In the genomic region with DNA sequence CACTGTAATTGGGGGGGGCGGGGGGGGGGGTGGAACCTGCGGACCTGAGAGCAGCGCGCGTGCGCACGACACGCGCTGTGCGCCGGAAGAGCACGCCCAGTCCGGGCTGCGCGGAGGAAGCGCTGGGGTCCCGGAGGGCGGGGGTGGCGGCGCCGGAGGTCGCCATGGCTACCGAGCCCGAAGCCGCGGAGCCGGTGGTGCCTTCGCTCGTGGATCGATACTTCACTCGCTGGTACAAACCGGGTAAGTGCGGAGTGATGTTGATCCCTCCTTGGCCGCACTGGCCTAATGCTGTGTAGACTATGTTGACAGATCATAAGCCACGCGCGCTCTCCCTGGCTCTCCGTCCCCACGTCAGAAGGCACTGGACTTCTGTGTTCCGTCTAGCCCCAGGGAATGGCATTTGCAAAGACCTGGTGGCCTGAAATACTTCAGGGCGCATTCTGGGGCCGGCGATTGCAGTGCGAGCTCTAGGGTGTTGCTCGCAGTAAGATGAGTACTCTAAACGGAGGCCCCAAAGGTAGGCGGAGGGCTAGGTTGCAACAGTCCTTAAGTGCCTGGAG, we compare ENCODE assay signal across 1 cellular context.
TF ChIP-seq lines count a peak whose summit lies in the region.

A gene with protein sequence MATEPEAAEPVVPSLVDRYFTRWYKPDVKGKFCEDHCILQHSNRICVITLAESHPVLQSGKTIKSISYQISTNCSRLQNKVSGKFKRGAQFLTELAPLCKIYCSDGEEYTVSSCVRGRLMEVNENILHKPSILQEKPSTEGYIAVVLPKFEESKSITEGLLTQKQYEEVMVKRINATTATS (plus strand): TSS at position 78 of the 563 bp plus-strand sequence. CDS start 87 bp downstream, at position 165.

TF ChIP-seq in K562, 482 proteins besides CTCF, POLR2A, EP300 and RAD21 (continued from another document):
- TF ChIP-seq, protein P1, sequence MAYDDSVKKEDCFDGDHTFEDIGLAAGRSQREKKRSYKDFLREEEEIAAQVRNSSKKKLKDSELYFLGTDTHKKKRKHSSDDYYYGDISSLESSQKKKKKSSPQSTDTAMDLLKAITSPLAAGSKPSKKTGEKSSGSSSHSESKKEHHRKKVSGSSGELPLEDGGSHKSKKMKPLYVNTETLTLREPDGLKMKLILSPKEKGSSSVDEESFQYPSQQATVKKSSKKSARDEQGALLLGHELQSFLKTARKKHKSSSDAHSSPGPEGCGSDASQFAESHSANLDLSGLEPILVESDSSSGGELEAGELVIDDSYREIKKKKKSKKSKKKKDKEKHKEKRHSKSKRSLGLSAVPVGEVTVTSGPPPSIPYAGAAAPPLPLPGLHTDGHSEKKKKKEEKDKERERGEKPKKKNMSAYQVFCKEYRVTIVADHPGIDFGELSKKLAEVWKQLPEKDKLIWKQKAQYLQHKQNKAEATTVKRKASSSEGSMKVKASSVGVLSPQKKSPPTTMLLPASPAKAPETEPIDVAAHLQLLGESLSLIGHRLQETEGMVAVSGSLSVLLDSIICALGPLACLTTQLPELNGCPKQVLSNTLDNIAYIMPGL (CRISPR knock-in tag; IDR thresholded peaks at IDR 0.05), result no peak
- peak; percentile 93 for TF ChIP-seq SAP30 (IDR thresholded peaks at IDR 0.05; ENCODE audit: borderline replicate concordance, insufficient read depth, low read depth, low read length, poor library complexity, severe bottlenecking)
- TF ChIP-seq PCBP1 (IDR thresholded peaks at IDR 0.05; ENCODE audit: low read depth, low read length, poor library complexity, severe bottlenecking), result peak; percentile 90
- TF ChIP-seq PHF20 (IDR thresholded peaks at IDR 0.05; ENCODE audit: partially characterized antibody), result peak; percentile 7
- TF ChIP-seq IFI16 (CRISPR knock-in tag; IDR thresholded peaks at IDR 0.05), result no peak
- TF ChIP-seq CSDE1 (IDR thresholded peaks at IDR 0.05), result peak in 1 of 2 experiments; percentile 55; a peak in 1 of 4 replicates
- TF ChIP-seq, protein P2, sequence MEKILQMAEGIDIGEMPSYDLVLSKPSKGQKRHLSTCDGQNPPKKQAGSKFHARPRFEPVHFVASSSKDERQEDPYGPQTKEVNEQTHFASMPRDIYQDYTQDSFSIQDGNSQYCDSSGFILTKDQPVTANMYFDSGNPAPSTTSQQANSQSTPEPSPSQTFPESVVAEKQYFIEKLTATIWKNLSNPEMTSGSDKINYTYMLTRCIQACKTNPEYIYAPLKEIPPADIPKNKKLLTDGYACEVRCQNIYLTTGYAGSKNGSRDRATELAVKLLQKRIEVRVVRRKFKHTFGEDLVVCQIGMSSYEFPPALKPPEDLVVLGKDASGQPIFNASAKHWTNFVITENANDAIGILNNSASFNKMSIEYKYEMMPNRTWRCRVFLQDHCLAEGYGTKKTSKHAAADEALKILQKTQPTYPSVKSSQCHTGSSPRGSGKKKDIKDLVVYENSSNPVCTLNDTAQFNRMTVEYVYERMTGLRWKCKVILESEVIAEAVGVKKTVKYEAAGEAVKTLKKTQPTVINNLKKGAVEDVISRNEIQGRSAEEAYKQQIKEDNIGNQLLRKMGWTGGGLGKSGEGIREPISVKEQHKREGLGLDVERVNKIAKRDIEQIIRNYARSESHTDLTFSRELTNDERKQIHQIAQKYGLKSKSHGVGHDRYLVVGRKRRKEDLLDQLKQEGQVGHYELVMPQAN (IDR thresholded peaks at IDR 0.05; ENCODE audit: borderline replicate concordance), result peak; percentile 96
TF ChIP-seq in K562: peak in this region for 60.
